ENCODE assay signal across 8 cellular contexts in genomic region chr6:4021133-4021861, GRCh38. TPM values are rescaled to one million over a fixed set of nuclear protein-coding genes. Genes with fewer than 3 reads are reported as not detected.
A peak's percentile ranks its signal among the peaks of the same experiment; 100 is the strongest.
DNase-seq lines count a peak whose midpoint lies in the region; ATAC-seq and TF ChIP-seq lines count a peak whose summit lies in the region.

No MANE protein-coding gene starts in this region.

- H3K4me1 ChIP-seq in testis: peaks cover 30% of the 10 kb centered on the region

- peak overlapping the region; percentile 87 to 99 for H3K4me3 ChIP-seq in testis

- H3K9me3 Mint-ChIP-seq in activated naive CD8-positive, alpha-beta T cell treated with anti-CD3 and anti-CD28 coated beads for 36 hours: no peaks in the 10 kb centered on the region
- peaks cover 16% of the 10 kb centered on the region for H3K9me3 Mint-ChIP-seq in glutamatergic neuron (ENCODE audit: unreplicated experiment)

- H3K36me3 Mint-ChIP-seq in activated naive CD8-positive, alpha-beta T cell treated with anti-CD3 and anti-CD28 coated beads for 36 hours: peaks cover 34% of the 10 kb centered on the region
- peaks cover 3% of the 10 kb centered on the region for H3K36me3 Mint-ChIP-seq in glutamatergic neuron (ENCODE audit: unreplicated experiment)

- no peaks in the 10 kb centered on the region for H3K36me3 ChIP-seq in testis (ENCODE audit: low read depth, missing control alignments)

- WGBS in testis, 2 donors: 1% methylated on average over 22 to 65 of the region's 65 CpGs

- H3K9me3 ChIP-seq in testis: no peaks in the 10 kb centered on the region

- intact Hi-C loops in testis (cut with DNase I; ENCODE audit: low total_unique reads): no loop called here

- peaks cover 43% of the 10 kb centered on the region for H3K4me1 Mint-ChIP-seq in activated naive CD8-positive, alpha-beta T cell treated with anti-CD3 and anti-CD28 coated beads for 36 hours
- peaks cover 14% of the 10 kb centered on the region for H3K4me1 Mint-ChIP-seq in glutamatergic neuron (ENCODE audit: low read depth, unreplicated experiment)

- H3K4me3 Mint-ChIP-seq in activated naive CD8-positive, alpha-beta T cell treated with anti-CD3 and anti-CD28 coated beads for 36 hours: peak overlapping the region; percentile 93
- peak overlapping the region; percentile 98 for H3K4me3 Mint-ChIP-seq in glutamatergic neuron (ENCODE audit: unreplicated experiment)

- ATAC-seq in HG02610 (IDR thresholded peaks at IDR 0.05; ENCODE audit: unreplicated experiment) (peak; percentile 74), omental fat pad (ENCODE audit: low FRiP score) (peak; percentile 93)

- H3K27ac ChIP-seq in testis: peak overlapping the region; percentile 96 to 99

- DNase-seq in GM10266 (ENCODE audit: extremely low spot score) (peak; percentile 81), NCI-H1092 (lab: John Stamatoyannopoulos, UW) (peak; percentile 82), SKM-1 (lab: John Stamatoyannopoulos, UW; ENCODE audit: unreplicated experiment) (peak; percentile 90), glutamatergic neuron (peak; percentile 93), omental fat pad (ENCODE audit: low spot score) (peak; percentile 71), testis (peak; percentile 98)
- DNase-seq in activated naive CD8-positive, alpha-beta T cell treated with anti-CD3 and anti-CD28 coated beads for 36 hours: peak; percentile 89

- TF ChIP-seq CTCF in GM10266 (IDR thresholded peaks at IDR 0.05; ENCODE audit: control insufficient read depth, insufficient read depth, low read depth, missing control alignments) (peak; percentile 65), glutamatergic neuron (IDR thresholded peaks at IDR 0.05; ENCODE audit: partially characterized antibody, unreplicated experiment) (no peak), omental fat pad (IDR thresholded peaks at IDR 0.05) (no peak), testis (IDR thresholded peaks at IDR 0.05) (peak in 1 of 3 experiments; percentile 6)

- no peak for TF ChIP-seq POLR2A in testis (IDR thresholded peaks at IDR 0.05)

- no peaks in the 10 kb centered on the region for H3K27me3 Mint-ChIP-seq in activated naive CD8-positive, alpha-beta T cell treated with anti-CD3 and anti-CD28 coated beads for 36 hours
- H3K27me3 Mint-ChIP-seq in glutamatergic neuron (ENCODE audit: unreplicated experiment): no peaks in the 10 kb centered on the region

- H3K27me3 ChIP-seq in testis: no peaks in the 10 kb centered on the region

- peak overlapping the region; percentile 98 for H3K27ac Mint-ChIP-seq in activated naive CD8-positive, alpha-beta T cell treated with anti-CD3 and anti-CD28 coated beads for 36 hours
- H3K27ac Mint-ChIP-seq in glutamatergic neuron (ENCODE audit: unreplicated experiment): peak overlapping the region; percentile 87

RNA-seq across cellular contexts. Expression of gene FAM217A, which starts 57.6 kb away (rescaled TPM):
- total RNA-seq in activated naive CD8-positive, alpha-beta T cell treated with anti-CD3 and anti-CD28 coated beads for 36 hours: not detected
- total RNA-seq in glutamatergic neuron (ENCODE audit: unreplicated experiment) (not detected), omental fat pad (not detected), testis (10 to 100 TPM; 13.0 to 30.6 TPM)
- 35.3 TPM for polyA plus RNA-seq in testis (ENCODE audit: insufficient read depth, low read depth, low replicate concordance)

Comparison
In these comparisons a context has a peak if more than half of its experiments do, and no peak if none do; other contexts are left out.
1. Peak in every context shown above with its lines: DNase-seq, ATAC-seq, H3K4me3 ChIP-seq and H3K27ac ChIP-seq.
2. RNA of gene FAM217A, which starts 57.6 kb away (total RNA-seq): 13.0 to 30.6 TPM in testis; not detected in activated naive CD8-positive, alpha-beta T cell treated with anti-CD3 and anti-CD28 coated beads for 36 hours, not detected in glutamatergic neuron (single experiment) and not detected in omental fat pad; every median in the first group is over 10 times any median in the second.